Comparison of ENCODE assay signal across 28 cellular contexts in the genomic region with DNA sequence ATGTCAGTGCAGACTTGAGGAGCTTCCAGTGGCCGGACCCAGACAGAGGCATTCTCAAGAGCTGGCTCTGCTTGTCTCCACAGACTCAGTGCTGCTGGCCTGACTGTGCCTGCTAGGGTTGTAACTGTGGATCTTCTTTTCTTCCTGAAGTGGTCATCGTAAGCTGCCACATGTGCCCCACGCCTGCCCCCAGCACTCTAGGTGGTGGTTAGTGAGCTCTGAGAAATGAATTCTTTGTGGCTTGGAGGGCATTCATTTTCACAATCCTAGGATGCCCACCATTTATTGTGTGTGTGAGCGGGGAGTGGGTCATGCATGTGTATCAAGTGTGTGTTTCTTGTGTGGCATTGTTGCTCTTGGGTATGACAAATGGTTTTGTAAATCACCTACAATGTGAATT.
"Had no signal": no experiment of that assay in that cellular context is flagged by ENCODE, and none has a peak within 500 bp of the region (broad histone marks: within the 10 kb centered on the region; RNA-seq: fewer than 3 reads in every experiment).

No MANE protein-coding gene starts in this region.

- H3K4me3 ChIP-seq: coronary artery, esophagus muscularis mucosa, left ventricle myocardium inferior, lower lobe of right lung, neural progenitor cell, right lobe of liver, smooth muscle cell, suprapubic skin, transverse colon, upper lobe of right lung, uterus had no signal

- H3K9me3 ChIP-seq: esophagus muscularis mucosa, left ventricle myocardium inferior, lower lobe of right lung, right lobe of liver, suprapubic skin, transverse colon, upper lobe of right lung, uterus had no signal

- H3K4me1 Mint-ChIP-seq: nephron; neural progenitor cell; stimulated activated naive CD8-positive, alpha-beta T cell treated with anti-CD3 and anti-CD28 coated beads, Interleukin-15, amount 100 ng/mL, for 72 hours had no signal

- H3K27ac Mint-ChIP-seq: nephron, neural progenitor cell, progenitor cell of endocrine pancreas had no signal

- H3K27me3 Mint-ChIP-seq: progenitor cell of endocrine pancreas; stimulated activated naive CD8-positive, alpha-beta T cell treated with anti-CD3 and anti-CD28 coated beads, Interleukin-15, amount 100 ng/mL, for 72 hours had no signal

- H3K27ac ChIP-seq: coronary artery, esophagus muscularis mucosa, left ventricle myocardium inferior, lower lobe of right lung, neural progenitor cell, parathyroid adenoma, right lobe of liver, suprapubic skin, transverse colon, upper lobe of right lung, uterus had no signal

- H3K27me3 ChIP-seq: esophagus muscularis mucosa, neural progenitor cell, right lobe of liver, suprapubic skin, transverse colon, upper lobe of right lung, uterus had no signal

- H3K4me2 ChIP-seq: neural progenitor cell, smooth muscle cell had no signal

- DNase-seq: dermis blood vessel endothelial cell; effector memory CD4-positive, alpha-beta T cell; foreskin melanocyte; hypothalamus; immature natural killer cell; islet precursor cell; kidney glomerular epithelial cell; left colon; left ventricle myocardium inferior; lower lobe of right lung; right lobe of liver; stimulated activated CD4-positive, alpha-beta T cell treated with anti-CD3 and anti-CD28 coated beads, Interleukin-12 subunit alpha, Interleukin-12 subunit beta, amount 100 ng/mL, for 4 hours; stimulated activated CD4-positive, alpha-beta T cell treated with anti-CD3 and anti-CD28 coated beads, Interleukin-1b, Interleukin-23, amount 100 ng/mL, for 48 hours; stimulated activated CD4-positive, alpha-beta T cell treated with anti-CD3 and anti-CD28 coated beads, Interleukin-4, amount 100 ng/mL, for 1 hour; stimulated activated CD8-positive, alpha-beta memory T cell treated with anti-CD3 and anti-CD28 coated beads, Interleukin-4, amount 100 ng/mL, for 48 hours; stimulated activated naive CD4-positive, alpha-beta T cell; stimulated activated naive CD8-positive, alpha-beta T cell treated with anti-CD3 and anti-CD28 coated beads, Interleukin-15, amount 100 ng/mL, for 72 hours; transverse colon; upper lobe of right lung; uterus had no signal

- H3K4me3 Mint-ChIP-seq: immature natural killer cell; nephron; neural progenitor cell; stimulated activated naive CD8-positive, alpha-beta T cell treated with anti-CD3 and anti-CD28 coated beads, Interleukin-15, amount 100 ng/mL, for 72 hours had no signal

- ATAC-seq: left colon; lower lobe of right lung; right lobe of liver; stimulated activated naive CD8-positive, alpha-beta T cell treated with anti-CD3 and anti-CD28 coated beads, Interleukin-15, amount 100 ng/mL, for 72 hours; upper lobe of right lung had no signal

- H3K9ac ChIP-seq: neural progenitor cell, parathyroid adenoma had no signal

- H2AFZ ChIP-seq: neural progenitor cell, parathyroid adenoma had no signal

- H3K4me1 ChIP-seq: lower lobe of right lung, neural progenitor cell, parathyroid adenoma, right lobe of liver, suprapubic skin, transverse colon, upper lobe of right lung had no signal

- H3K36me3 ChIP-seq: uterus had no signal

- H3K9me3 Mint-ChIP-seq: immature natural killer cell; nephron; neural progenitor cell; stimulated activated naive CD8-positive, alpha-beta T cell treated with anti-CD3 and anti-CD28 coated beads, Interleukin-15, amount 100 ng/mL, for 72 hours had no signal
